In genomic region chr6:160238234-160238633, GRCh38 we compare ENCODE assay signal across 24 cellular contexts. TPM values are rescaled to one million over a fixed set of nuclear protein-coding genes. Genes with fewer than 3 reads are reported as not detected.
DNase-seq lines count a peak whose midpoint lies in the region; ATAC-seq, FAIRE-seq and TF ChIP-seq lines count a peak whose summit lies in the region.
"Had no signal": no experiment of that assay in that cellular context is flagged by ENCODE, and none has a peak within 500 bp of the region (broad histone marks: within the 10 kb centered on the region; RNA-seq: fewer than 3 reads in every experiment).

No MANE protein-coding gene starts in this region.

- peak; percentile 24 to 53 (median 35) for ATAC-seq in pancreas
- ATAC-seq in upper lobe of left lung (ENCODE audit: low FRiP score in 2 of 2): no peak
- no peak for ATAC-seq in activated CD4-positive, alpha-beta T cell treated with anti-CD3 and anti-CD28 coated beads for 36 hours
- ATAC-seq: activated T-cell treated with anti-CD3 and anti-CD28 coated beads, Interleukin-2, amount 50 U/mL, for 4 hours; Right ventricle myocardium inferior had no signal

- TF ChIP-seq EP300 in upper lobe of left lung (IDR thresholded peaks at IDR 0.05): no peak

- 17 to 19% methylated on average over 2 of the region's 2 CpGs for WGBS in esophagus squamous epithelium, 2 donors
- 12 to 19% methylated on average over 2 of the region's 2 CpGs for WGBS in pancreas, 2 donors
- WGBS in upper lobe of left lung, 2 donors: 41 to 49% methylated on average over 2 of the region's 2 CpGs

- CTCF ChIA-PET in activated CD4-positive, alpha-beta T cell treated with anti-CD3 and anti-CD28 coated beads for 36 hours (lab: Charles Lee): no interaction called here

- H3K4me1 ChIP-seq in esophagus squamous epithelium (peaks cover 0 to 20% (median 5%) of the 10 kb centered on the region in 3 donors), pancreas (peaks cover 5 to 7% (median 6%) of the 10 kb centered on the region in 3 donors), upper lobe of left lung (no peaks in the 10 kb centered on the region)
- H3K4me1 ChIP-seq: testis had no signal

- TF ChIP-seq CTCF in AG09319 (IDR thresholded peaks at IDR 0.05; ENCODE audit: low read depth, low read length) (no peak), esophagus squamous epithelium (IDR thresholded peaks at IDR 0.05) (no peak), pancreas (IDR thresholded peaks at IDR 0.05) (no peak), upper lobe of left lung (IDR thresholded peaks at IDR 0.05) (no peak)

- DNase-seq in AG09319 (ENCODE audit: extremely low read depth, low read depth) (peak; percentile 4), RCC 7860 (ENCODE audit: low spot score) (peak; percentile 48), esophagus squamous epithelium (lab: John Stamatoyannopoulos, UW) (no peak), pancreas (no peak), upper lobe of left lung (no peak), AML-193 (lab: John Stamatoyannopoulos, UW) (no peak), NOMO-1 treated with dmso at 0.1 percent for 144 hours (lab: John Stamatoyannopoulos, UW; ENCODE audit: unreplicated experiment) (no peak)
- DNase-seq in activated CD4-positive, alpha-beta T cell treated with anti-CD3 and anti-CD28 coated beads for 36 hours: no peak
- DNase-seq: activated CD4-positive, alpha-beta T cell treated with anti-CD3 and anti-CD28 coated beads, Interleukin-2, amount 50 U/mL, for 48 hours; activated naive CD8-positive, alpha-beta T cell treated with anti-CD3 and anti-CD28 coated beads for 36 hours; activated T-cell treated with anti-CD3 and anti-CD28 coated beads, Interleukin-2, amount 50 U/mL, for 4 hours; CD4-positive, CD25-positive, alpha-beta regulatory T cell; DND-41; hippocampal formation; kidney; NCI-H1694; NCI-H345; T-helper 1 cell; testis; WERI-Rb-1 had no signal

- no peaks in the 10 kb centered on the region for H3K4me1 Mint-ChIP-seq in activated CD4-positive, alpha-beta T cell treated with anti-CD3 and anti-CD28 coated beads for 36 hours
- H3K4me1 Mint-ChIP-seq: activated naive CD8-positive, alpha-beta T cell treated with anti-CD3 and anti-CD28 coated beads for 36 hours; CD4-positive, CD25-positive, alpha-beta regulatory T cell; neural progenitor cell had no signal

- no peaks in the 10 kb centered on the region for H3K36me3 Mint-ChIP-seq in activated CD4-positive, alpha-beta T cell treated with anti-CD3 and anti-CD28 coated beads for 36 hours (ENCODE audit: low read depth)
- H3K36me3 Mint-ChIP-seq: activated naive CD8-positive, alpha-beta T cell treated with anti-CD3 and anti-CD28 coated beads for 36 hours; CD4-positive, CD25-positive, alpha-beta regulatory T cell; neural progenitor cell had no signal

- no peak overlapping the region for H3K4me3 Mint-ChIP-seq in activated CD4-positive, alpha-beta T cell treated with anti-CD3 and anti-CD28 coated beads for 36 hours
- H3K4me3 Mint-ChIP-seq: activated naive CD8-positive, alpha-beta T cell treated with anti-CD3 and anti-CD28 coated beads for 36 hours; activated T-cell treated with anti-CD3 and anti-CD28 coated beads, Interleukin-2, amount 50 U/mL, for 4 hours; CD4-positive, CD25-positive, alpha-beta regulatory T cell; neural progenitor cell had no signal

- no peaks in the 10 kb centered on the region for H3K9me3 ChIP-seq in esophagus squamous epithelium
- no peaks in the 10 kb centered on the region for H3K9me3 ChIP-seq in pancreas
- H3K9me3 ChIP-seq in upper lobe of left lung: peaks cover 0 to 4% (median 2%) of the 10 kb centered on the region in 4 donors
- H3K9me3 ChIP-seq: testis had no signal

- H3K4me3 ChIP-seq in esophagus squamous epithelium (no peak overlapping the region), pancreas (no peak overlapping the region), upper lobe of left lung (no peak overlapping the region)
- H3K4me3 ChIP-seq: neural progenitor cell, testis had no signal

- H3K36me3 ChIP-seq in esophagus squamous epithelium: no peaks in the 10 kb centered on the region
- no peaks in the 10 kb centered on the region for H3K36me3 ChIP-seq in pancreas
- no peaks in the 10 kb centered on the region for H3K36me3 ChIP-seq in upper lobe of left lung
- H3K36me3 ChIP-seq: neural progenitor cell, WERI-Rb-1 had no signal

- intact Hi-C loops in esophagus squamous epithelium (cut with DNase I) (no loop called here), pancreas (cut with DNase I) (no loop called here)
- intact Hi-C loops in activated CD4-positive, alpha-beta T cell treated with anti-CD3 and anti-CD28 coated beads for 36 hours (cut with DNase I, micrococcal nuclease): no loop called here

- peak; percentile 53 for FAIRE-seq in RCC 7860 (lab: Jason Lieb, UNC)
- no peak for FAIRE-seq in pancreas (lab: Jason Lieb, UNC)
- FAIRE-seq: kidney had no signal

- H3K27me3 ChIP-seq in esophagus squamous epithelium: no peaks in the 10 kb centered on the region
- no peaks in the 10 kb centered on the region for H3K27me3 ChIP-seq in pancreas
- no peaks in the 10 kb centered on the region for H3K27me3 ChIP-seq in upper lobe of left lung
- H3K27me3 ChIP-seq: neural progenitor cell, testis had no signal

- peaks cover 19% of the 10 kb centered on the region for H3K9me3 Mint-ChIP-seq in activated CD4-positive, alpha-beta T cell treated with anti-CD3 and anti-CD28 coated beads for 36 hours (ENCODE audit: low read depth)

- no peak overlapping the region for H3K27ac Mint-ChIP-seq in activated CD4-positive, alpha-beta T cell treated with anti-CD3 and anti-CD28 coated beads for 36 hours
- H3K27ac Mint-ChIP-seq: activated naive CD8-positive, alpha-beta T cell treated with anti-CD3 and anti-CD28 coated beads for 36 hours; CD4-positive, CD25-positive, alpha-beta regulatory T cell; neural progenitor cell had no signal

- H3K27me3 Mint-ChIP-seq in activated CD4-positive, alpha-beta T cell treated with anti-CD3 and anti-CD28 coated beads for 36 hours: peaks cover 9% of the 10 kb centered on the region
- H3K27me3 Mint-ChIP-seq: CD4-positive, CD25-positive, alpha-beta regulatory T cell had no signal

- POLR2A ChIA-PET in activated CD4-positive, alpha-beta T cell treated with anti-CD3 and anti-CD28 coated beads for 36 hours (lab: Charles Lee): no interaction called here

- H3K27ac ChIP-seq in esophagus squamous epithelium: peak overlapping the region; percentile 36 to 73 (median 68)
- peak overlapping the region in 2 of 4 donors; percentile 20 to 47 for H3K27ac ChIP-seq in pancreas
- H3K27ac ChIP-seq in upper lobe of left lung: no peak overlapping the region
- H3K27ac ChIP-seq: neural progenitor cell, testis, WERI-Rb-1 had no signal

- TF ChIP-seq POLR2A in esophagus squamous epithelium (IDR thresholded peaks at IDR 0.05) (no peak), upper lobe of left lung (IDR thresholded peaks at IDR 0.05) (no peak)

RNA-seq across cellular contexts. Expression of gene SLC22A2, which starts 20.4 kb away (rescaled TPM):
- not detected for total RNA-seq in esophagus squamous epithelium
- total RNA-seq in pancreas: not detected
- not detected for polyA plus RNA-seq in pancreas
- not detected for total RNA-seq in upper lobe of left lung
- not detected for total RNA-seq in activated CD4-positive, alpha-beta T cell treated with anti-CD3 and anti-CD28 coated beads for 36 hours
- total RNA-seq: activated naive CD8-positive, alpha-beta T cell treated with anti-CD3 and anti-CD28 coated beads for 36 hours; activated T-cell treated with anti-CD3 and anti-CD28 coated beads, Interleukin-2, amount 50 U/mL, for 4 hours; CD4-positive, CD25-positive, alpha-beta regulatory T cell; mesenteric fat pad; pulmonary artery endothelial cell; Right ventricle myocardium inferior had no signal
- polyA plus RNA-seq: CD4-positive, CD25-positive, alpha-beta regulatory T cell had no signal

Comparison
In these comparisons a context has a peak if more than half of its experiments do, and no peak if none do; other contexts are left out.
1. DNase-seq: peak in AG09319 (single experiment) and RCC 7860 (single experiment); none in esophagus squamous epithelium (single experiment), pancreas (0 of 6), upper lobe of left lung (0 of 2), activated CD4-positive, alpha-beta T cell treated with anti-CD3 and anti-CD28 coated beads for 36 hours (single experiment), AML-193 (0 of 2) and NOMO-1 treated with dmso at 0.1 percent for 144 hours (single experiment).
2. H3K27ac ChIP-seq: peak in esophagus squamous epithelium (4 of 4); none in upper lobe of left lung (0 of 4).
3. ATAC-seq: peak in pancreas (4 of 4); none in upper lobe of left lung (0 of 2) and activated CD4-positive, alpha-beta T cell treated with anti-CD3 and anti-CD28 coated beads for 36 hours (single experiment).